Comparison of ENCODE assay signal across 10 cellular contexts in the genomic region with DNA sequence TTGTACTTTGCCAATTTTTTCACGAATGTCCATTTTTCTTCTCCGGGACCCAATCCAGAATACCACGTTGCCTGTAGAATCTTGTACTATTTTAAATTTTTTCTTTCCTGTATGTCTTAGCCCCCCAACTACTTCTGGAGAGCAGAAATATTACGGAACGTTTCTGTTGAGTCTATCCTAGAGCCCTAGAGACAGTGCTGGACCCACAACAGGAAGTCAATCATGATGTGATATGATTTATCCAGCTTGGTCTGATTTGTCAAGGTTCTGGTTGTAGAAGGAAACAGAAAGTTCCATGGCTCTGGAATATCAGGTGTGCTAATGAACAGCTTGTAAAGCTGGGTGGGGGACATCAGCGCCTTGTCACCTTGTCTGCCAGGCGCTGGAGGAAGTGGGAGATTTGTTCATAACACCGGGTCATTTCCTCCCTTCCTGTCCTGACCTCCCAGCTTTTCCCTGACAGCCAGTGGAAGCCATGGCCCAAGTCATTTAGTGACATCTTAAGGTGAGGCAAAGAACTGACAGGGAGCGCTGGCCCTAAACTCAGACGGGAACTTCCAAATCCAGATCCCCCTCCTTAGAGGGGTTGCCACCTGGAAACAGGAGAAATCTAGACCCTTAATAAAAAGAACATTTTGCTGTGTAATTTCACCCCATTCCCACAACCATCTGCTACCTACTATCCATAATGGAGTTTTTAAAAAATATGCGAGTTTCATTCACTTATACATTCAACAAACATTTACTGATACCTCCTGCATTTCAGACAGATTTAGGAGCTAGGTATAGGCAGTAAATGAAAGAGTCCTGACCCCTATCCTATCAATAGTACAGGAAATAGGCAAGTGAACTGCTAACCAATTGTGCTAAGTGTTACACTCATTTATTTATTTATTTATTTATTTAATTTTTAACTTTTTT.
DNase-seq lines count a peak whose midpoint lies in the region; ATAC-seq, FAIRE-seq and TF ChIP-seq lines count a peak whose summit lies in the region.
"Had no signal": no experiment of that assay in that cellular context is flagged by ENCODE, and none has a peak within 500 bp of the region (broad histone marks: within the 10 kb centered on the region; RNA-seq: fewer than 3 reads in every experiment).

No MANE protein-coding gene starts in this region.

- no peak for FAIRE-seq in GM19239 (lab: Jason Lieb, UNC)

- H3K27me3 ChIP-seq in PC-9 (ENCODE audit: insufficient read depth, low read depth) (no peaks in the 10 kb centered on the region), psoas muscle (ENCODE audit: insufficient read depth in 3 of 3, low read length in 2 of 3) (no peaks in the 10 kb centered on the region)

- DNase-seq in DMS79 treated with DMSO at 0.1 percent for 48 hours (lab: John Stamatoyannopoulos, UW) (peak; percentile 2), DMS79 (lab: John Stamatoyannopoulos, UW) (no peak), PC-9 (peak in 1 of 2 experiments; percentile 6), fibroblast of mammary gland (ENCODE audit: low read depth) (peak; percentile 22), psoas muscle (no peak), GM19239 (ENCODE audit: insufficient read length, low spot score) (no peak), dedifferentiated amniotic fluid mesenchymal stem cell (ENCODE audit: extremely low spot score) (no peak)
- no peak for DNase-seq in central memory CD4-positive, alpha-beta T cell
- DNase-seq: activated effector memory CD4-positive, alpha-beta T cell treated with Interleukin-2 at 50 U/mL for 16 hours; RPMI8226 had no signal

- H3K4me2 ChIP-seq in PC-9 = no peak overlapping the region

- no peaks in the 10 kb centered on the region for H3K9me2 ChIP-seq in PC-9 (ENCODE audit: insufficient read depth)

- 35 to 40% (median 38%) methylated on average over 11 of the region's 11 CpGs for WGBS in psoas muscle, 3 donors

- no TSS peak for BruUV-seq in PC-9 (replicated peaks; lab: Mats Ljungman, UMichigan)

- no peaks in the 10 kb centered on the region for H3K4me1 ChIP-seq in PC-9 (replicated peaks; ENCODE audit: insufficient read depth)
- H3K4me1 ChIP-seq in psoas muscle = no peaks in the 10 kb centered on the region

- H3K27ac ChIP-seq in PC-9 = no peak overlapping the region
- no peak overlapping the region for H3K27ac ChIP-seq in psoas muscle

- H4K20me1 ChIP-seq in PC-9 (ENCODE audit: insufficient read depth) = no peaks in the 10 kb centered on the region; the same call in 1 of the 2 replicates

- H3K4me3 ChIP-seq in PC-9 = no peak overlapping the region
- no peak overlapping the region for H3K4me3 ChIP-seq in fibroblast of mammary gland (ENCODE audit: control insufficient read depth, low read depth, low read length)
- H3K4me3 ChIP-seq in psoas muscle = no peak overlapping the region

- peaks cover 14% of the 10 kb centered on the region for H3K36me3 ChIP-seq in PC-9 (ENCODE audit: low read depth)
- H3K36me3 ChIP-seq in psoas muscle (ENCODE audit: insufficient read depth in 1 of 2, low read depth in 1 of 2) = no peaks in the 10 kb centered on the region

- intact Hi-C loops in PC-9 (cut with micrococcal nuclease; ENCODE audit: unreplicated experiment) = loop anchor here (1.0 to 10.0 kb wide), 2 partner anchors 86 to 422 kb away; no protein-coding TSS in a partner anchor
- intact Hi-C loops in psoas muscle (cut with DNase I) = no loop called here

- H3F3A ChIP-seq in PC-9 (ENCODE audit: insufficient read depth, low read depth) = no peaks in the 10 kb centered on the region

- CTCF ChIA-PET in PC-9 (lab: Charles Lee) = interaction anchor here (0.6 kb wide), 1 partner anchor 360 kb away, joined by 23 read pairs; no protein-coding TSS in a partner anchor

- no peaks in the 10 kb centered on the region for H3K79me2 ChIP-seq in PC-9 (ENCODE audit: low read depth)

- TF ChIP-seq CTCF in PC-9 (conservative IDR thresholded peaks at IDR 0.05) (peak; percentile 51), fibroblast of mammary gland (conservative IDR thresholded peaks at IDR 0.05; ENCODE audit: control insufficient read depth, insufficient read depth, low read depth, low read length) (peak; percentile 8), psoas muscle (IDR thresholded peaks at IDR 0.05) (peak; percentile 29)

- POLR2A ChIA-PET in PC-9 (lab: Charles Lee; ENCODE audit: unreplicated experiment) = no interaction called here

- H2AFZ ChIP-seq in PC-9 = no peak overlapping the region

- H3K9me3 ChIP-seq in PC-9 (ENCODE audit: insufficient read depth, low read depth) (peaks cover 10% of the 10 kb centered on the region), psoas muscle (no peaks in the 10 kb centered on the region)

- no peak for ATAC-seq in psoas muscle

Comparison
In these comparisons a context has a peak if more than half of its experiments do, and no peak if none do; other contexts are left out.
1. DNase-seq: peak in DMS79 treated with DMSO at 0.1 percent for 48 hours (single experiment) and fibroblast of mammary gland (single experiment); none in DMS79 (single experiment), psoas muscle (0 of 2), central memory CD4-positive, alpha-beta T cell (single experiment), GM19239 (single experiment) and dedifferentiated amniotic fluid mesenchymal stem cell (single experiment).
2. Peak in every context shown above with its lines, with median percentiles within 50 percentile points of each other: CTCF ChIP-seq.